Comparison of ENCODE assay signal across 14 cellular contexts in genomic region chr15:28098360-28098765, GRCh38. TPM values are rescaled to one million over a fixed set of nuclear protein-coding genes. Genes with fewer than 3 reads are reported as not detected.
DNase-seq lines count a peak whose midpoint lies in the region; ATAC-seq and TF ChIP-seq lines count a peak whose summit lies in the region.
"Had no signal": no experiment of that assay in that cellular context is flagged by ENCODE, and none has a peak within 500 bp of the region (broad histone marks: within the 10 kb centered on the region; RNA-seq: fewer than 3 reads in every experiment).

No MANE protein-coding gene starts in this region.

- H3K4me3 Mint-ChIP-seq in glutamatergic neuron (ENCODE audit: unreplicated experiment) = peak overlapping the region; percentile 69

- peaks cover 31% of the 10 kb centered on the region for H3K4me1 Mint-ChIP-seq in glutamatergic neuron (ENCODE audit: low read depth, unreplicated experiment)

- WGBS in sigmoid colon, 2 donors = 53 to 65% methylated on average over 11 of the region's 11 CpGs

- no peak for TF ChIP-seq POLR2A in sigmoid colon (IDR thresholded peaks at IDR 0.05)

- H3K36me3 ChIP-seq in sigmoid colon = no peaks in the 10 kb centered on the region
- H3K36me3 ChIP-seq: suprapubic skin had no signal

- H3K27me3 ChIP-seq in sigmoid colon = peaks cover 39 to 96% (median 69%) of the 10 kb centered on the region in 3 donors

- DNase-seq in DMS53 (lab: John Stamatoyannopoulos, UW) (peak; percentile 21), DMS53 treated with DMSO at 0.1 percent for 48 hours (lab: John Stamatoyannopoulos, UW; ENCODE audit: unreplicated experiment) (no peak), glutamatergic neuron (no peak), sigmoid colon (peak; percentile 47), pons (ENCODE audit: low spot score) (no peak), COLO668 (lab: John Stamatoyannopoulos, UW; ENCODE audit: unreplicated experiment) (no peak)
- peak; percentile 49 for DNase-seq in Jurkat, Clone E6-1 (ENCODE audit: low read depth, low spot score)
- DNase-seq: Calu3, foreskin keratinocyte, NCI-H2107 had no signal

- TF ChIP-seq CTCF in glutamatergic neuron (IDR thresholded peaks at IDR 0.05; ENCODE audit: partially characterized antibody, unreplicated experiment) (no peak), sigmoid colon (IDR thresholded peaks at IDR 0.05) (no peak)

- H3K27ac ChIP-seq in sigmoid colon = no peak overlapping the region
- H3K27ac ChIP-seq: 22Rv1, foreskin keratinocyte, suprapubic skin had no signal

- H3K36me3 Mint-ChIP-seq in glutamatergic neuron (ENCODE audit: unreplicated experiment) = no peaks in the 10 kb centered on the region

- H3K27ac Mint-ChIP-seq in glutamatergic neuron (ENCODE audit: unreplicated experiment) = no peak overlapping the region

- ATAC-seq in activated CD4-positive, CD25-positive, alpha-beta regulatory T cell treated with anti-CD3 and anti-CD28 coated beads, Interleukin-2, amount 50 U/mL, for 24 hours = no peak
- ATAC-seq: mucosa of descending colon had no signal

- H3K27me3 Mint-ChIP-seq in glutamatergic neuron (ENCODE audit: unreplicated experiment) = peaks cover 32% of the 10 kb centered on the region

- no peaks in the 10 kb centered on the region for H3K9me3 ChIP-seq in sigmoid colon
- H3K9me3 ChIP-seq: mucosa of descending colon, suprapubic skin had no signal

- intact Hi-C loops in sigmoid colon (cut with DNase I) = loop anchor here (10.0 kb wide), 1 partner anchor 76 kb away; no protein-coding TSS in a partner anchor

- H3K4me1 ChIP-seq in sigmoid colon = peaks cover 0 to 43% (median 37%) of the 10 kb centered on the region in 4 donors
- H3K4me1 ChIP-seq: foreskin keratinocyte had no signal

- no peak overlapping the region for H3K4me3 ChIP-seq in Jurkat, Clone E6-1 (ENCODE audit: low read length)
- no peak overlapping the region for H3K4me3 ChIP-seq in sigmoid colon
- H3K4me3 ChIP-seq: mucosa of descending colon had no signal

- TF ChIP-seq EP300 in sigmoid colon (IDR thresholded peaks at IDR 0.05) = no peak

- peaks cover 22% of the 10 kb centered on the region for H3K9me3 Mint-ChIP-seq in glutamatergic neuron (ENCODE audit: unreplicated experiment)

RNA-seq across cellular contexts. Expression of gene OCA2, which starts 0.8 kb away (rescaled TPM):
- 0.39 TPM for polyA plus RNA-seq in Jurkat, Clone E6-1 (2012; ENCODE audit: insufficient read depth, insufficient read length)
- total RNA-seq in glutamatergic neuron (ENCODE audit: unreplicated experiment) (1.7 TPM), sigmoid colon (under 1 TPM in 1 of 4 donors, not detected in 3; 0.36 TPM)
- under 1 TPM in 1 of 3 donors, not detected in 2; 0.41 TPM for polyA plus RNA-seq in sigmoid colon
- total RNA-seq: Calu3 had no signal

Comparison
In these comparisons a context has a peak if more than half of its experiments do, and no peak if none do; other contexts are left out.
1. DNase-seq: peak in DMS53 (single experiment), Jurkat, Clone E6-1 (single experiment) and sigmoid colon (single experiment); none in DMS53 treated with DMSO at 0.1 percent for 48 hours (single experiment), glutamatergic neuron (single experiment), pons (single experiment) and COLO668 (single experiment).